14 cellular contexts compared by ENCODE assay signal in genomic region chr20:52048365-52048764, GRCh38.
DNase-seq lines count a peak whose midpoint lies in the region; ATAC-seq and TF ChIP-seq lines count a peak whose summit lies in the region.
"Had no signal": no experiment of that assay in that cellular context is flagged by ENCODE, and none has a peak within 500 bp of the region (broad histone marks: within the 10 kb centered on the region; RNA-seq: fewer than 3 reads in every experiment).

No MANE protein-coding gene starts in this region.

- H3K9me3 ChIP-seq in ectodermal cell (ENCODE audit: control insufficient read depth, low read length): no peaks in the 10 kb centered on the region

- H3K4me1 ChIP-seq in ectodermal cell (ENCODE audit: control insufficient read depth, insufficient read depth, low read length): peaks cover 24% of the 10 kb centered on the region

- DNase-seq in COR-L47 (lab: John Stamatoyannopoulos, UW) (peak; percentile 45), NCI-H146 (lab: John Stamatoyannopoulos, UW) (peak; percentile 85), nephron progenitor cell (no peak), NCI-H1930 (lab: John Stamatoyannopoulos, UW) (no peak), NCI-H1436 (lab: John Stamatoyannopoulos, UW) (no peak), NCI-H128 (lab: John Stamatoyannopoulos, UW; ENCODE audit: unreplicated experiment) (no peak)
- DNase-seq: amniotic stem cell, DMS 273 treated with DMSO at 0.1 percent for 48 hours, NCI-H1417, nucleus accumbens, small intestine had no signal

- H3K4me3 ChIP-seq in ectodermal cell (ENCODE audit: insufficient read depth, low read depth, low read length): peak overlapping the region; percentile 22

- H3K9me3 Mint-ChIP-seq in nephron progenitor cell: peaks cover under 1% of the 10 kb centered on the region

- peaks cover 46% of the 10 kb centered on the region for H3K4me1 Mint-ChIP-seq in nephron progenitor cell

- H3K4me3 Mint-ChIP-seq in nephron progenitor cell: peak overlapping the region; percentile 63

- peaks cover 3% of the 10 kb centered on the region for H3K27me3 Mint-ChIP-seq in nephron progenitor cell (ENCODE audit: low read depth, poor library complexity)

- peak overlapping the region; percentile 92 for H3K27ac Mint-ChIP-seq in nephron progenitor cell

- ATAC-seq in HG02852 (IDR thresholded peaks at IDR 0.05; ENCODE audit: unreplicated experiment): no peak
- ATAC-seq: Panc1 had no signal

- H3K27me3 ChIP-seq in ectodermal cell (ENCODE audit: control insufficient read depth, insufficient read depth, low read length, poor library complexity, severe bottlenecking): no peaks in the 10 kb centered on the region

- no peaks in the 10 kb centered on the region for H3K36me3 ChIP-seq in ectodermal cell (ENCODE audit: control insufficient read depth, insufficient read depth, low read length)

- no peak for TF ChIP-seq CTCF in nephron progenitor cell (IDR thresholded peaks at IDR 0.05)

- H3K27ac ChIP-seq in ectodermal cell (ENCODE audit: insufficient read depth, low read depth, low read length, poor library complexity, severe bottlenecking): peak overlapping the region; percentile 90

- peaks cover 1% of the 10 kb centered on the region for H3K36me3 Mint-ChIP-seq in nephron progenitor cell (ENCODE audit: low read depth)

- WGBS in ectodermal cell, 2 experiments: 0 to 1% methylated on average over 4 to 5 of the region's 5 CpGs

Comparison
In these comparisons a context has a peak if more than half of its experiments do, and no peak if none do; other contexts are left out.
1. DNase-seq: peak in COR-L47 (single experiment) and NCI-H146 (single experiment); none in nephron progenitor cell (single experiment), NCI-H1930 (0 of 2), NCI-H1436 (single experiment) and NCI-H128 (single experiment).